33 cellular contexts compared by ENCODE assay signal in genomic region chr3:188649521-188649920, GRCh38.
DNase-seq lines count a peak whose midpoint lies in the region; ATAC-seq and TF ChIP-seq lines count a peak whose summit lies in the region.
"Had no signal": no experiment of that assay in that cellular context is flagged by ENCODE, and none has a peak within 500 bp of the region (broad histone marks: within the 10 kb centered on the region; RNA-seq: fewer than 3 reads in every experiment).

No MANE protein-coding gene starts in this region.

- H3K27ac Mint-ChIP-seq in chondrocyte (ENCODE audit: unreplicated experiment), result peak overlapping the region; percentile 22
- H3K27ac Mint-ChIP-seq: activated CD8-positive, alpha-beta memory T cell treated with anti-CD3 and anti-CD28 coated beads, Interleukin-2, amount 10 ng/mL, durations not matched to agents 7 days and 5 days; activated naive CD8-positive, alpha-beta T cell treated with anti-CD3 and anti-CD28 coated beads for 36 hours; CD4-positive, CD25-positive, alpha-beta regulatory T cell; immature natural killer cell; neural progenitor cell had no signal

- TF ChIP-seq CTCF in AG10803 (conservative IDR thresholded peaks at IDR 0.05; ENCODE audit: low read length), result no peak
- no peak for TF ChIP-seq CTCF in chondrocyte (IDR thresholded peaks at IDR 0.05)

- H3K36me3 Mint-ChIP-seq in chondrocyte (ENCODE audit: low read depth), result no peaks in the 10 kb centered on the region
- H3K36me3 Mint-ChIP-seq: neural progenitor cell had no signal

- H3K4me3 ChIP-seq in AG10803 (ENCODE audit: low read length), result no peak overlapping the region
- H3K4me3 ChIP-seq: gastroesophageal sphincter, left lung, neural progenitor cell, spleen, thoracic aorta, uterus had no signal

- DNase-seq in AG10803 (ENCODE audit: low read depth) (peak; percentile 46), LHCN-M2 (ENCODE audit: low read depth) (peak; percentile 51), chondrocyte (ENCODE audit: low spot score) (no peak), iris pigment epithelial cell (ENCODE audit: low read depth) (peak; percentile 65), NOMO-1 treated with DMSO at 0.1 percent for 48 hours (lab: John Stamatoyannopoulos, UW; ENCODE audit: unreplicated experiment) (no peak), Right ventricle myocardium inferior (ENCODE audit: missing footprints) (no peak), nucleus accumbens (lab: John Stamatoyannopoulos, UW) (no peak)
- DNase-seq: 8988T; activated CD8-positive, alpha-beta memory T cell treated with anti-CD3 and anti-CD28 coated beads, Interleukin-2, amount 10 ng/mL, durations not matched to agents 7 days and 5 days; activated gamma-delta T cell; activated naive CD8-positive, alpha-beta T cell treated with anti-CD3 and anti-CD28 coated beads for 36 hours; activated T-cell treated with anti-CD3 and anti-CD28 coated beads, Interleukin-2, amount 50 U/mL, for 4 hours; AML-193; aorta; Calu3; CD4-positive, CD25-positive, alpha-beta regulatory T cell; cortex of kidney; DMS79; effector memory CD4-positive, alpha-beta T cell; hypothalamus; immature natural killer cell; left lung; NCI-H226; NCI-H526 treated with DMSO at 0.1 percent for 48 hours; spleen; stimulated activated CD4-positive, alpha-beta T cell treated with anti-CD3 and anti-CD28 coated beads, Interleukin-2, amount 100 ng/mL, for 24 hours; stimulated activated naive CD8-positive, alpha-beta T cell treated with anti-CD3 and anti-CD28 coated beads, Interleukin-15, Interleukin-2, amounts not matched to agents 100 U/mL and 50 U/mL, for 24 hours; uterus had no signal

- H3K4me3 Mint-ChIP-seq in chondrocyte (ENCODE audit: unreplicated experiment), result no peak overlapping the region
- H3K4me3 Mint-ChIP-seq: activated CD8-positive, alpha-beta memory T cell treated with anti-CD3 and anti-CD28 coated beads, Interleukin-2, amount 10 ng/mL, durations not matched to agents 7 days and 5 days; activated naive CD8-positive, alpha-beta T cell treated with anti-CD3 and anti-CD28 coated beads for 36 hours; activated T-cell treated with anti-CD3 and anti-CD28 coated beads, Interleukin-2, amount 50 U/mL, for 4 hours; CD4-positive, CD25-positive, alpha-beta regulatory T cell; immature natural killer cell; neural progenitor cell had no signal

- H3K27me3 Mint-ChIP-seq in chondrocyte (ENCODE audit: low read depth), result no peaks in the 10 kb centered on the region
- H3K27me3 Mint-ChIP-seq: activated CD8-positive, alpha-beta memory T cell treated with anti-CD3 and anti-CD28 coated beads, Interleukin-2, amount 10 ng/mL, durations not matched to agents 7 days and 5 days; activated naive CD8-positive, alpha-beta T cell treated with anti-CD3 and anti-CD28 coated beads for 36 hours; CD4-positive, CD25-positive, alpha-beta regulatory T cell had no signal

- ATAC-seq in Right ventricle myocardium inferior (no peak), GM18520 (IDR thresholded peaks at IDR 0.05; ENCODE audit: unreplicated experiment) (no peak)
- ATAC-seq: activated CD8-positive, alpha-beta memory T cell treated with anti-CD3 and anti-CD28 coated beads, Interleukin-2, amount 10 ng/mL, durations not matched to agents 7 days and 5 days; activated T-cell treated with anti-CD3 and anti-CD28 coated beads, Interleukin-2, amount 50 U/mL, for 4 hours; gastroesophageal sphincter; left lung; right cardiac atrium; stimulated activated naive CD8-positive, alpha-beta T cell treated with anti-CD3 and anti-CD28 coated beads, Interleukin-15, Interleukin-2, amounts not matched to agents 100 U/mL and 50 U/mL, for 24 hours had no signal

- no peaks in the 10 kb centered on the region for H3K9me3 Mint-ChIP-seq in chondrocyte (ENCODE audit: low read depth)
- H3K9me3 Mint-ChIP-seq: activated naive CD8-positive, alpha-beta T cell treated with anti-CD3 and anti-CD28 coated beads for 36 hours; activated T-cell treated with anti-CD3 and anti-CD28 coated beads, Interleukin-2, amount 50 U/mL, for 4 hours; immature natural killer cell; neural progenitor cell had no signal

- intact Hi-C loops in Right ventricle myocardium inferior (cut with DNase I), result no loop called here

- H3K4me1 Mint-ChIP-seq in chondrocyte (ENCODE audit: low read depth), result peaks cover 20% of the 10 kb centered on the region
- H3K4me1 Mint-ChIP-seq: neural progenitor cell had no signal

Comparison
In these comparisons a context has a peak if more than half of its experiments do, and no peak if none do; other contexts are left out.
1. DNase-seq: peak in AG10803 (single experiment), LHCN-M2 (single experiment) and iris pigment epithelial cell (single experiment); none in chondrocyte (single experiment), NOMO-1 treated with DMSO at 0.1 percent for 48 hours (single experiment), Right ventricle myocardium inferior (single experiment) and nucleus accumbens (0 of 56).